In the genomic region with DNA sequence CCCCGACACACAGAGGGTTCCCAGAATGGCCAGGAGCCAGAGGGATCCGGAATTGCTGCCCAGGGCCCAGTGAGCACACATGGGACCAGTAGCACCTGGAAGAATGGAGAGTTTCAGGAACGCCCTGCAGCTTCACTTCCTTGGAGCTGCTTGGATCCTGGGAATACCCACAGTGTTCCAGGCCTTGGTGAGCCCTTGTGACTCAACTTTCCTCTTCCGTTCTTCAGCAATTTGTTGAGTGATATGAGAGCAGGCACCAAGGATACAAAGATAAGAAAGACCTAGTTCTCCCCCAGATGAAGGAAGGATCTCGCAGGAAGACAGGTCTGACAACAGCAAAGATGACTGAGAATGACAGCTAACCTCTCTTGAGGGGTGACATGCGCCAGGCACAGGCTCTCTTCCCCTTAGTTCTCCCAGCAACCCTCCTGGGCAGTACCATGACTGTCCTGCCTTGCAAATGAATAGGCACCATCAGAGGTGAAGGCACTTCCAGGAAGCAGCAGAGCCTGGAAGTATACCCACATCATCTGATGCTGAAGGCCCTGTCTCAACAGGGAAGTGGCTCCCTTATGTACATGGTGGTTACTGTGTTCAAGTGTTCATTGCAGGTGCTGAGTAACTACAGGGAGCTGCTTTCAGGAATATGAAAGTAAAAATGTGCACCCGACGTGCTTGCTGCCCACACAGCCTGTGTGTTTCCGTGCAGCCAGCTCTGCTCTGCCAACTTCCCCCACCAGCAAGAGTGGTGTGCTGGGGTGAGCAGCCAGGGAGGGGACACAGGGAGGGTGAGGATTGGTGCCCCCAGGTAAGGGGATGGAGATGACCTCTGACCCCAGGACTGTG, we compare ENCODE assay signal across 8 cellular contexts.
DNase-seq lines count a peak whose midpoint lies in the region; ATAC-seq and TF ChIP-seq lines count a peak whose summit lies in the region.

No MANE protein-coding gene starts in this region.

- H3K4me1 ChIP-seq in sigmoid colon, result peaks cover 0 to 96% (median 83%) of the 10 kb centered on the region in 4 donors
- peaks cover 43 to 48% of the 10 kb centered on the region in 2 experiments for H3K4me1 ChIP-seq in trophoblast cell (ENCODE audit: control insufficient read depth in 1 of 2, insufficient read depth in 2 of 2, low read length in 2 of 2)

- H4K8ac ChIP-seq in trophoblast cell (ENCODE audit: low read depth, low read length), result no peak overlapping the region

- peak overlapping the region; percentile 79 for H3K27ac Mint-ChIP-seq in activated naive CD8-positive, alpha-beta T cell treated with anti-CD3 and anti-CD28 coated beads for 36 hours

- H2BK120ac ChIP-seq in trophoblast cell (ENCODE audit: insufficient read depth, low read length, poor library complexity), result no peak overlapping the region

- no peak for TF ChIP-seq CTCF in sigmoid colon (IDR thresholded peaks at IDR 0.05)

- DNase-seq in activated naive CD8-positive, alpha-beta T cell treated with anti-CD3 and anti-CD28 coated beads for 36 hours, result peak; percentile 53
- DNase-seq in sigmoid colon (no peak), trophoblast cell (no peak)
- no peak for DNase-seq in activated effector memory CD4-positive, alpha-beta T cell treated with anti-CD3 and anti-CD28 coated beads, Interleukin-2, amount 50 U/mL, for 16 hours

- no peaks in the 10 kb centered on the region for H3K27me3 ChIP-seq in sigmoid colon
- no peaks in the 10 kb centered on the region for H3K27me3 ChIP-seq in trophoblast cell (ENCODE audit: insufficient read depth, low read length)

- H3K9me3 ChIP-seq in sigmoid colon (no peaks in the 10 kb centered on the region), trophoblast cell (ENCODE audit: insufficient read depth, low read depth, low read length) (peaks cover 4% of the 10 kb centered on the region)

- H3K4ac ChIP-seq in trophoblast cell (ENCODE audit: low read depth, low read length), result no peak overlapping the region

- no peak overlapping the region for H2BK12ac ChIP-seq in trophoblast cell (ENCODE audit: low read length)

- H3K4me2 ChIP-seq in trophoblast cell (ENCODE audit: low read length), result no peak overlapping the region

- TF ChIP-seq EP300 in sigmoid colon (IDR thresholded peaks at IDR 0.05), result no peak

- H3K9ac ChIP-seq in trophoblast cell (ENCODE audit: low read length), result no peak overlapping the region

- H3K4me3 ChIP-seq in sigmoid colon (no peak overlapping the region), trophoblast cell (ENCODE audit: low read depth, low read length) (no peak overlapping the region)

- no peaks in the 10 kb centered on the region for H3K9me3 Mint-ChIP-seq in activated naive CD8-positive, alpha-beta T cell treated with anti-CD3 and anti-CD28 coated beads for 36 hours

- H3K36me3 Mint-ChIP-seq in activated naive CD8-positive, alpha-beta T cell treated with anti-CD3 and anti-CD28 coated beads for 36 hours, result peaks cover 9% of the 10 kb centered on the region

- no peak overlapping the region for H3K14ac ChIP-seq in trophoblast cell (ENCODE audit: low read length)

- TF ChIP-seq POLR2A in GM18505 (IDR thresholded peaks at IDR 0.05; ENCODE audit: borderline replicate concordance, extremely low read depth, insufficient read depth, insufficient read length) (no peak), sigmoid colon (IDR thresholded peaks at IDR 0.05) (no peak)

- H3K23ac ChIP-seq in trophoblast cell (ENCODE audit: low read length), result no peak overlapping the region

- peak overlapping the region; percentile 83 to 97 (median 93) for H3K27ac ChIP-seq in sigmoid colon
- no peak overlapping the region for H3K27ac ChIP-seq in trophoblast cell (ENCODE audit: low read depth, low read length)

- no peak overlapping the region for H4K12ac ChIP-seq in trophoblast cell (ENCODE audit: low read depth, low read length)

- no peak overlapping the region for H2BK5ac ChIP-seq in trophoblast cell (ENCODE audit: low read depth, low read length, poor library complexity)

- ATAC-seq in GM18505 (IDR thresholded peaks at IDR 0.05; ENCODE audit: unreplicated experiment) (peak; percentile 48), HG03045 (IDR thresholded peaks at IDR 0.05; ENCODE audit: unreplicated experiment) (peak; percentile 52), GM19467 (IDR thresholded peaks at IDR 0.05; ENCODE audit: unreplicated experiment) (no peak), HG03565 (IDR thresholded peaks at IDR 0.05; ENCODE audit: unreplicated experiment) (no peak)

- no peak overlapping the region for H2AFZ ChIP-seq in trophoblast cell (ENCODE audit: insufficient read depth, low read length, poor library complexity)

- peak overlapping the region; percentile 10 for H3K4me3 Mint-ChIP-seq in activated naive CD8-positive, alpha-beta T cell treated with anti-CD3 and anti-CD28 coated beads for 36 hours

- no peaks in the 10 kb centered on the region for H3K27me3 Mint-ChIP-seq in activated naive CD8-positive, alpha-beta T cell treated with anti-CD3 and anti-CD28 coated beads for 36 hours

- peaks cover 8% of the 10 kb centered on the region for H3K79me2 ChIP-seq in trophoblast cell (ENCODE audit: control insufficient read depth, insufficient read depth, low read length, poor library complexity)

- WGBS in sigmoid colon, 2 donors, result 70 to 83% methylated on average over 9 of the region's 9 CpGs
- no CpG with 5 or more reads among the region's 9 CpGs for WGBS in trophoblast cell (ENCODE audit: extremely low coverage, insufficient coverage, insufficient read length)

- H3K18ac ChIP-seq in trophoblast cell (ENCODE audit: low read length), result no peak overlapping the region

- intact Hi-C loops in sigmoid colon (cut with DNase I), result no loop called here

- no peak overlapping the region for H2AK5ac ChIP-seq in trophoblast cell (ENCODE audit: low read length)

- H3K4me1 Mint-ChIP-seq in activated naive CD8-positive, alpha-beta T cell treated with anti-CD3 and anti-CD28 coated beads for 36 hours, result peaks cover 22% of the 10 kb centered on the region

- H3K79me1 ChIP-seq in trophoblast cell (ENCODE audit: low read length), result peaks cover 38% of the 10 kb centered on the region

- H4K91ac ChIP-seq in trophoblast cell (ENCODE audit: low read depth, low read length), result no peak overlapping the region

- H3K36me3 ChIP-seq in sigmoid colon (peaks cover 0 to 4% (median 0%) of the 10 kb centered on the region in 4 donors), trophoblast cell (ENCODE audit: control insufficient read depth in 1 of 2, insufficient read depth in 2 of 2, low read length in 2 of 2) (peaks cover 14 to 27% of the 10 kb centered on the region in 2 experiments)

Comparison
In these comparisons a context has a peak if more than half of its experiments do, and no peak if none do; other contexts are left out.
1. ATAC-seq: peak in GM18505 (single experiment) and HG03045 (single experiment); none in GM19467 (single experiment) and HG03565 (single experiment).